In genomic region chr1:70685300-70686286, GRCh38 we compare ENCODE assay signal across 1 cellular context.
TF ChIP-seq lines count a peak whose summit lies in the region.

No MANE protein-coding gene starts in this region.

TF ChIP-seq in K562, 482 proteins besides CTCF, POLR2A, EP300 and RAD21 (continued from another document and continues in another):
- TF ChIP-seq CTCFL (IDR thresholded peaks at IDR 0.05; ENCODE audit: borderline replicate concordance, insufficient read depth, low read depth, low read length, poor library complexity, severe bottlenecking) (no peak), ZNF780A (CRISPR knock-in tag; IDR thresholded peaks at IDR 0.05) (no peak), YY1 (IDR thresholded peaks at IDR 0.05; ENCODE audit: borderline replicate concordance in 1 of 3, control insufficient read depth in 1 of 3, extremely low read depth in 1 of 3, insufficient read depth in 3 of 3, insufficient read length in 1 of 3, insufficient replicate concordance in 2 of 3, low read depth in 1 of 3, low read length in 2 of 3) (no peak), BMI1 (IDR thresholded peaks at IDR 0.05; ENCODE audit: low read length) (no peak), ZNF133 (CRISPR knock-in tag; IDR thresholded peaks at IDR 0.05) (no peak), NFYB (IDR thresholded peaks at IDR 0.05; ENCODE audit: extremely low read depth, insufficient read length) (no peak), RAD51 (IDR thresholded peaks at IDR 0.05; ENCODE audit: borderline replicate concordance, low read depth) (no peak), STAT5A (IDR thresholded peaks at IDR 0.05; ENCODE audit: borderline replicate concordance, low read length) (no peak; the same call in 1 of the 2 replicates), BDP1 (IDR thresholded peaks at IDR 0.05; ENCODE audit: insufficient read depth, insufficient read length) (no peak), L3MBTL2 (IDR thresholded peaks at IDR 0.05) (peak; percentile 58), SP2 (IDR thresholded peaks at IDR 0.05; ENCODE audit: extremely low read depth, low read depth, low read length, poor library complexity, severe bottlenecking) (no peak), NFE2 (IDR thresholded peaks at IDR 0.05; ENCODE audit: low read depth) (0 out of 2 replicates have a peak, but pooled peaks have one; percentile 2), TSHZ1 (CRISPR knock-in tag; IDR thresholded peaks at IDR 0.05) (no peak), KHSRP (IDR thresholded peaks at IDR 0.05) (no peak), CBX3 (IDR thresholded peaks at IDR 0.05; ENCODE audit: borderline replicate concordance in 1 of 2, low read length in 2 of 2) (peak in 1 of 2 experiments; percentile 91; a peak in 2 of 3 replicates), MAFG (tag; conservative IDR thresholded peaks at IDR 0.05) (no peak), ZNF507 (tag; conservative IDR thresholded peaks at IDR 0.05) (no peak), ZFP30 (CRISPR knock-in tag; IDR thresholded peaks at IDR 0.05; ENCODE audit: borderline replicate concordance) (no peak), ZNF280B (CRISPR knock-in tag; IDR thresholded peaks at IDR 0.05) (no peak), JUND (IDR thresholded peaks at IDR 0.05; ENCODE audit: borderline replicate concordance, low read depth, low read length) (peak; percentile 60; the same call in 1 of the 2 replicates), JUND (tag; IDR thresholded peaks at IDR 0.05; ENCODE audit: borderline replicate concordance, low read depth, low read length) (peak; percentile 61; the same call in 1 of the 3 replicates), ZBTB40 (IDR thresholded peaks at IDR 0.05) (no peak), ZBTB40 (CRISPR knock-in tag; IDR thresholded peaks at IDR 0.05) (no peak), TRIM28 (IDR thresholded peaks at IDR 0.05) (no peak), E2F8 (IDR thresholded peaks at IDR 0.05; ENCODE audit: low read depth, partially characterized antibody) (no peak), NR2C1 (IDR thresholded peaks at IDR 0.05) (no peak; the same call in 1 of the 2 replicates), NR2C1 (tag; IDR thresholded peaks at IDR 0.05) (no peak), ZNF511 (CRISPR knock-in tag; IDR thresholded peaks at IDR 0.05) (no peak), SMARCC2 (IDR thresholded peaks at IDR 0.05; ENCODE audit: low read depth) (no peak), SMC3 (conservative IDR thresholded peaks at IDR 0.05; ENCODE audit: insufficient read depth, low read depth, low read length) (peak; percentile 66; the same call in 1 of the 2 replicates), EWSR1 (IDR thresholded peaks at IDR 0.05; ENCODE audit: borderline replicate concordance, low read depth, partially characterized antibody) (no peak), HNRNPH1 (optimal IDR thresholded peaks at IDR 0.05; ENCODE audit: low read depth, low read length) (no peak)
- TF ChIP-seq, protein P1, sequence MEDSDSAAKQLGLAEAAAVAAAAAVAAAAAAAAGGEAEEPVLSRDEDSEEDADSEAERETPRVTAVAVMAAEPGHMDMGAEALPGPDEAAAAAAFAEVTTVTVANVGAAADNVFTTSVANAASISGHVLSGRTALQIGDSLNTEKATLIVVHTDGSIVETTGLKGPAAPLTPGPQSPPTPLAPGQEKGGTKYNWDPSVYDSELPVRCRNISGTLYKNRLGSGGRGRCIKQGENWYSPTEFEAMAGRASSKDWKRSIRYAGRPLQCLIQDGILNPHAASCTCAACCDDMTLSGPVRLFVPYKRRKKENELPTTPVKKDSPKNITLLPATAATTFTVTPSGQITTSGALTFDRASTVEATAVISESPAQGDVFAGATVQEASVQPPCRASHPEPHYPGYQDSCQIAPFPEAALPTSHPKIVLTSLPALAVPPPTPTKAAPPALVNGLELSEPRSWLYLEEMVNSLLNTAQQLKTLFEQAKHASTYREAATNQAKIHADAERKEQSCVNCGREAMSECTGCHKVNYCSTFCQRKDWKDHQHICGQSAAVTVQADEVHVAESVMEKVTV (CRISPR knock-in tag; IDR thresholded peaks at IDR 0.05) = peak; percentile 73
- TF ChIP-seq, protein P2, sequence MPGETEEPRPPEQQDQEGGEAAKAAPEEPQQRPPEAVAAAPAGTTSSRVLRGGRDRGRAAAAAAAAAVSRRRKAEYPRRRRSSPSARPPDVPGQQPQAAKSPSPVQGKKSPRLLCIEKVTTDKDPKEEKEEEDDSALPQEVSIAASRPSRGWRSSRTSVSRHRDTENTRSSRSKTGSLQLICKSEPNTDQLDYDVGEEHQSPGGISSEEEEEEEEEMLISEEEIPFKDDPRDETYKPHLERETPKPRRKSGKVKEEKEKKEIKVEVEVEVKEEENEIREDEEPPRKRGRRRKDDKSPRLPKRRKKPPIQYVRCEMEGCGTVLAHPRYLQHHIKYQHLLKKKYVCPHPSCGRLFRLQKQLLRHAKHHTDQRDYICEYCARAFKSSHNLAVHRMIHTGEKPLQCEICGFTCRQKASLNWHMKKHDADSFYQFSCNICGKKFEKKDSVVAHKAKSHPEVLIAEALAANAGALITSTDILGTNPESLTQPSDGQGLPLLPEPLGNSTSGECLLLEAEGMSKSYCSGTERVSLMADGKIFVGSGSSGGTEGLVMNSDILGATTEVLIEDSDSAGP (CRISPR knock-in tag; IDR thresholded peaks at IDR 0.05) = no peak
